Comparison of ENCODE assay signal across 3 cellular contexts in the genomic region with DNA sequence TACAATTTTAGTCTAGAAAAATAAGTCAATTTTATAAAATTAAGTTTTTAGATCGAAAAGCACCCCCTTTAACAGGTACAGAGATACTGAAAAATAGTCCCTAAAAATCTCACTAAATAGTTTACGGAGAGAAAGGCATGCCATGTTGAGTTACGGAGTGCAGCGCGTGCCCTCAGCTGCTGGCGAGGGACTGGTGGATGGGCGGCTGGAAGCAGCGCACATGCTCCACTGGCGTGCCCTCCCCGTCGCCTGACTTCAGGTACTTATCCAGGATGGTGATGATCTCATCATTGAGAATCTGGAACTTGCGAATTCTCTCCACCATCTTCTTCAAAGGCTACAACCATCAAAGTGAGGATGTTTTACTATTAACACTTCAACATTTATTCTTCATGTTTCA.
TF ChIP-seq lines count a peak whose summit lies in the region.

No MANE protein-coding gene starts in this region.

TF ChIP-seq in HepG2, 621 proteins besides CTCF, POLR2A, EP300 and RAD21:
- TF ChIP-seq ZFP36L2 (CRISPR knock-in tag; IDR thresholded peaks at IDR 0.05) = no peak
- no peak for TF ChIP-seq ZNF274 (CRISPR knock-in tag; IDR thresholded peaks at IDR 0.05)
- TF ChIP-seq GATA4 (IDR thresholded peaks at IDR 0.05; ENCODE audit: borderline replicate concordance, low read depth) = no peak
- no peak for TF ChIP-seq ZBTB38 (CRISPR knock-in tag; IDR thresholded peaks at IDR 0.05)
- no peak for TF ChIP-seq SOX6 (IDR thresholded peaks at IDR 0.05)
- no peak for TF ChIP-seq SOX6 (CRISPR knock-in tag; IDR thresholded peaks at IDR 0.05)
- no peak for TF ChIP-seq BRD4 (CRISPR knock-in tag; IDR thresholded peaks at IDR 0.05)
- TF ChIP-seq RBM22 (optimal IDR thresholded peaks at IDR 0.05; ENCODE audit: low read length) = peak; percentile 64
- TF ChIP-seq AGO2 (optimal IDR thresholded peaks at IDR 0.05; ENCODE audit: low read depth, low read length) = peak; percentile 32
- no peak for TF ChIP-seq ZNF101 (CRISPR knock-in tag; IDR thresholded peaks at IDR 0.05; ENCODE audit: borderline replicate concordance, low read depth)

TF ChIP-seq in HEK293, 187 proteins besides CTCF, POLR2A, EP300 and RAD21:
- TF ChIP-seq ZNF624 (tag by site-specific recombination; IDR thresholded peaks at IDR 0.05) (no peak), ZNF558 (tag by site-specific recombination; IDR thresholded peaks at IDR 0.05) (0 out of 2 replicates have a peak, but pooled peaks have one; percentile 15)

TF ChIP-seq in K562, 482 proteins besides CTCF, POLR2A, EP300 and RAD21:
- TF ChIP-seq POLR2G (IDR thresholded peaks at IDR 0.05; ENCODE audit: low read depth, low read length) = peak; percentile 63
- TF ChIP-seq, protein P1, sequence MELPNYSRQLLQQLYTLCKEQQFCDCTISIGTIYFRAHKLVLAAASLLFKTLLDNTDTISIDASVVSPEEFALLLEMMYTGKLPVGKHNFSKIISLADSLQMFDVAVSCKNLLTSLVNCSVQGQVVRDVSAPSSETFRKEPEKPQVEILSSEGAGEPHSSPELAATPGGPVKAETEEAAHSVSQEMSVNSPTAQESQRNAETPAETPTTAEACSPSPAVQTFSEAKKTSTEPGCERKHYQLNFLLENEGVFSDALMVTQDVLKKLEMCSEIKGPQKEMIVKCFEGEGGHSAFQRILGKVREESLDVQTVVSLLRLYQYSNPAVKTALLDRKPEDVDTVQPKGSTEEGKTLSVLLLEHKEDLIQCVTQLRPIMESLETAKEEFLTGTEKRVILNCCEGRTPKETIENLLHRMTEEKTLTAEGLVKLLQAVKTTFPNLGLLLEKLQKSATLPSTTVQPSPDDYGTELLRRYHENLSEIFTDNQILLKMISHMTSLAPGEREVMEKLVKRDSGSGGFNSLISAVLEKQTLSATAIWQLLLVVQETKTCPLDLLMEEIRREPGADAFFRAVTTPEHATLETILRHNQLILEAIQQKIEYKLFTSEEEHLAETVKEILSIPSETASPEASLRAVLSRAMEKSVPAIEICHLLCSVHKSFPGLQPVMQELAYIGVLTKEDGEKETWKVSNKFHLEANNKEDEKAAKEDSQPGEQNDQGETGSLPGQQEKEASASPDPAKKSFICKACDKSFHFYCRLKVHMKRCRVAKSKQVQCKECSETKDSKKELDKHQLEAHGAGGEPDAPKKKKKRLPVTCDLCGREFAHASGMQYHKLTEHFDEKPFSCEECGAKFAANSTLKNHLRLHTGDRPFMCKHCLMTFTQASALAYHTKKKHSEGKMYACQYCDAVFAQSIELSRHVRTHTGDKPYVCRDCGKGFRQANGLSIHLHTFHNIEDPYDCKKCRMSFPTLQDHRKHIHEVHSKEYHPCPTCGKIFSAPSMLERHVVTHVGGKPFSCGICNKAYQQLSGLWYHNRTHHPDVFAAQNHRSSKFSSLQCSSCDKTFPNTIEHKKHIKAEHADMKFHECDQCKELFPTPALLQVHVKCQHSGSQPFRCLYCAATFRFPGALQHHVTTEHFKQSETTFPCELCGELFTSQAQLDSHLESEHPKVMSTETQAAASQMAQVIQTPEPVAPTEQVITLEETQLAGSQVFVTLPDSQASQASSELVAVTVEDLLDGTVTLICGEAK (IDR thresholded peaks at IDR 0.05) = no peak
- TF ChIP-seq, protein P1 (CRISPR knock-in tag; IDR thresholded peaks at IDR 0.05) = no peak
